In the genomic region with DNA sequence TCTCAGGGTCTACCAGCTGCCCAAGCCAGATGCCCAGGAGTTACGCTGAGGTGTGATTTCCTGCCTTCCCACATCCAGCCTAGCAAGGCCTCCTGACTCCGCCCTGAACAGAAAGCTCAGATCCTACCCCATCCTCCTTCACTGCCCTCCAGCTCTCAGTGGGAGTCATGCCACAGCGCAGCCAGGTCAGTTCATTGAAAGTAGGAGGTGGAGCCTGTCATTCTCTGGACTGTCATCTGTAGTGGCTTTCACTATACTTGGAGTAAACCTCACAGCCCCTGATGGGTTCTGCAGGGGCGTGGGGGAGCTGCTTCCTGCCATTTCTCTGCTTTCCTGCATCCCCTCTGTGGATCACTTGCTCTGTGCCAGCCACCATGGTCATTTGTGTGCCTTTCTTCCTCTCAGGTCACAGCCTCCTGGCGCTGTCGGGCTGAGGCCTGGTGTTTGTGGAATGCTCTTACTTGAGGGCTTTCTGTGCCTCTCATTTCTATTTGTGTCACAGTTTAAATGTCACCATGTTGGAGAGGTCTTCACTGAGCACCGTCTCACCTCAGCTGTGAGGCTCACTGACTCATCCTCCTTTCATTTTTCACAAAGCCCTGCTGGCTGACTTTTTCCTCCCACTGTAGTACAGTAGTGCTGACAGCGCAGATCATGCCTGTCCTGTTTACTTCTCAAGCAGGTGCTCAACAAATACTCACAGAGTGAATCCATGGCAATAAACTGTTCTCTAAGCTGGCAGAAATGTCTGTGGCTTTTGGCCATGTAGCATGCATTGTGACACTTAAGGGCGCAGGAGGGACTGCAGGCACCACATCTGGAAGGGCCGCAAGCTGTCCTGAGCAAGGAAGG, we compare ENCODE assay signal across 10 cellular contexts.
A peak's percentile ranks its signal among the peaks of the same experiment; 100 is the strongest.
DNase-seq lines count a peak whose midpoint lies in the region; ATAC-seq and TF ChIP-seq lines count a peak whose summit lies in the region.
"Had no signal": no experiment of that assay in that cellular context is flagged by ENCODE, and none has a peak within 500 bp of the region (broad histone marks: within the 10 kb centered on the region; RNA-seq: fewer than 3 reads in every experiment).

No MANE protein-coding gene starts in this region.

- no peak for DNase-seq in activated CD4-positive, CD25-positive, alpha-beta regulatory T cell (lab: John Stamatoyannopoulos, UW)
- peak; percentile 79 for DNase-seq in activated CD4-positive, alpha-beta memory T cell treated with anti-CD3 and anti-CD28 coated beads for 36 hours
- DNase-seq in heart right ventricle: peak in 1 of 2 donors; percentile 11
- DNase-seq in stimulated activated CD4-positive, alpha-beta T cell treated with anti-CD3 and anti-CD28 coated beads, Interleukin-4, amount 100 ng/mL, for 24 hours: peak; percentile 54
- DNase-seq in ACHN: no peak
- DNase-seq in NCI-H526 (lab: John Stamatoyannopoulos, UW): no peak
- DNase-seq: activated B cell treated with CpG ODN at 0.5 μM for 24 hours had no signal

- no peak overlapping the region for H3K4me3 ChIP-seq in heart right ventricle
- H3K4me3 ChIP-seq: A549 had no signal

- peaks cover 0 to 19% (median 7%) of the 10 kb centered on the region in 9 donors for H3K4me1 ChIP-seq in heart right ventricle

- H3K27me3 ChIP-seq in heart right ventricle: no peaks in the 10 kb centered on the region

- H3K4me1 Mint-ChIP-seq in activated CD4-positive, alpha-beta memory T cell treated with anti-CD3 and anti-CD28 coated beads for 36 hours (ENCODE audit: low read depth): peaks cover 23% of the 10 kb centered on the region
- H3K4me1 Mint-ChIP-seq: activated B cell treated with CpG ODN at 0.5 μM for 24 hours had no signal

- peaks cover 3% of the 10 kb centered on the region for H3K36me3 Mint-ChIP-seq in activated CD4-positive, alpha-beta memory T cell treated with anti-CD3 and anti-CD28 coated beads for 36 hours

- no peaks in the 10 kb centered on the region for H3K9me3 ChIP-seq in heart right ventricle
- H3K9me3 ChIP-seq: A549 had no signal

- ATAC-seq in activated CD4-positive, CD25-positive, alpha-beta regulatory T cell treated with anti-CD3 and anti-CD28 coated beads, Interleukin-2, amount 50 U/mL, for 24 hours: peak; percentile 95 to 98
- ATAC-seq in heart right ventricle: peak; percentile 20 to 96 (median 86)
- ATAC-seq in HG02885 (IDR thresholded peaks at IDR 0.05; ENCODE audit: poor library complexity, unreplicated experiment): no peak
- ATAC-seq: A549 had no signal

- no peaks in the 10 kb centered on the region for H3K27me3 Mint-ChIP-seq in activated CD4-positive, alpha-beta memory T cell treated with anti-CD3 and anti-CD28 coated beads for 36 hours
- H3K27me3 Mint-ChIP-seq: activated B cell treated with CpG ODN at 0.5 μM for 24 hours had no signal

- no peak for TF ChIP-seq CTCF in heart right ventricle (IDR thresholded peaks at IDR 0.05)

- CTCF ChIA-PET in activated CD4-positive, alpha-beta memory T cell treated with anti-CD3 and anti-CD28 coated beads for 36 hours (lab: Charles Lee): interaction anchor here (1.4 to 2.7 kb wide), 2 partner anchors 16 to 23 kb away, joined by 5 to 16 read pairs; no protein-coding TSS in a partner anchor

- H3K36me3 ChIP-seq in heart right ventricle: peaks cover 0 to 44% (median 0%) of the 10 kb centered on the region in 9 donors

- H3K27ac Mint-ChIP-seq in activated CD4-positive, alpha-beta memory T cell treated with anti-CD3 and anti-CD28 coated beads for 36 hours: peak overlapping the region; percentile 93
- H3K27ac Mint-ChIP-seq: activated B cell treated with CpG ODN at 0.5 μM for 24 hours had no signal

- in situ Hi-C loops in ACHN (cut with HindIII; ENCODE audit: low pct_ligation_motif_present, low pct_unique_long_range_greater_than_20kb, low sequenced_read_pairs): no loop called here

- no peaks in the 10 kb centered on the region for H3K9me3 Mint-ChIP-seq in activated CD4-positive, alpha-beta memory T cell treated with anti-CD3 and anti-CD28 coated beads for 36 hours
- H3K9me3 Mint-ChIP-seq: activated B cell treated with CpG ODN at 0.5 μM for 24 hours had no signal

- POLR2A ChIA-PET in activated CD4-positive, alpha-beta memory T cell treated with anti-CD3 and anti-CD28 coated beads for 36 hours (lab: Charles Lee): interaction anchor here (0.6 to 2.3 kb wide), 7 partner anchors 10 to 878 kb away, joined by 3 to 20 read pairs (median 3); no protein-coding TSS in a partner anchor

- 68 to 69% methylated on average over 10 of the region's 10 CpGs for WGBS in heart right ventricle, 2 donors

- peak overlapping the region; percentile 2 to 85 (median 73) for H3K27ac ChIP-seq in heart right ventricle
- H3K27ac ChIP-seq: A549 had no signal

- peak overlapping the region; percentile 53 for H3K4me3 Mint-ChIP-seq in activated CD4-positive, alpha-beta memory T cell treated with anti-CD3 and anti-CD28 coated beads for 36 hours
- H3K4me3 Mint-ChIP-seq: activated B cell treated with CpG ODN at 0.5 μM for 24 hours had no signal

- intact Hi-C loops in activated CD4-positive, alpha-beta memory T cell treated with anti-CD3 and anti-CD28 coated beads for 36 hours (cut with micrococcal nuclease): loop anchor here (1.0 kb wide), 3 partner anchors 9 to 24 kb away; no protein-coding TSS in a partner anchor
- intact Hi-C loops in heart right ventricle (cut with DNase I): no loop called here

Comparison
In these comparisons a context has a peak if more than half of its experiments do, and no peak if none do; other contexts are left out.
1. DNase-seq: peak in activated CD4-positive, alpha-beta memory T cell treated with anti-CD3 and anti-CD28 coated beads for 36 hours (single experiment) and stimulated activated CD4-positive, alpha-beta T cell treated with anti-CD3 and anti-CD28 coated beads, Interleukin-4, amount 100 ng/mL, for 24 hours (single experiment); none in activated CD4-positive, CD25-positive, alpha-beta regulatory T cell (0 of 4), ACHN (single experiment) and NCI-H526 (0 of 2).